In genomic region chr2:72526623-72527022, GRCh38 we compare ENCODE assay signal across 30 cellular contexts.
"Had no signal": no experiment of that assay in that cellular context is flagged by ENCODE, and none has a peak within 500 bp of the region (broad histone marks: within the 10 kb centered on the region; RNA-seq: fewer than 3 reads in every experiment).

No MANE protein-coding gene starts in this region.

- H3K9me3 Mint-ChIP-seq: naive thymus-derived CD8-positive, alpha-beta T cell; natural killer cell treated with Interleukin-12 subunit alpha and Interleukin-12 subunit beta and Interleukin-15 and Interleukin-18, amount 100 ng/mL, for 72 hours; nephron progenitor cell; neural crest cell; stimulated activated effector memory CD8-positive, alpha-beta T cell treated with anti-CD3 and anti-CD28 coated beads, Interleukin-12 subunit alpha, Interleukin-12 subunit beta, amount 100 ng/mL, for 72 hours; stimulated activated naive B cell treated with anti-CD40 and anti-IgM and Interleukin-4, amounts not matched to agents 10 μg/mL and 1 μg/mL and 100 μg/mL, for 72 hours; stimulated activated naive CD8-positive, alpha-beta T cell treated with anti-CD3 and anti-CD28 coated beads, Interleukin-15, Interleukin-2, amounts not matched to agents 100 ng/mL and 50 ng/mL, for 24 hours had no signal

- H3K36me3 ChIP-seq: neutrophil, ovary, stomach, thoracic aorta, thyroid gland, tibial nerve, upper lobe of left lung, vagina had no signal

- H3K27ac ChIP-seq: neutrophil, ovary, parathyroid adenoma, psoas muscle, skin epidermis, stomach, thoracic aorta, thyroid gland, tibial nerve, upper lobe of left lung, vagina had no signal

- H3K4me1 ChIP-seq: parathyroid adenoma, psoas muscle, thyroid gland, upper lobe of left lung, vagina had no signal

- H3K4me3 ChIP-seq: ovary, psoas muscle, skin epidermis, stomach, thoracic aorta, thyroid gland, tibial nerve, upper lobe of left lung, vagina had no signal

- H3K27me3 Mint-ChIP-seq: naive thymus-derived CD8-positive, alpha-beta T cell; natural killer cell treated with Interleukin-12 subunit alpha and Interleukin-12 subunit beta and Interleukin-15 and Interleukin-18, amount 100 ng/mL, for 72 hours; progenitor cell of endocrine pancreas; stimulated activated naive B cell treated with anti-CD40 and anti-IgM and Interleukin-4, amounts not matched to agents 10 μg/mL and 1 μg/mL and 100 μg/mL, for 72 hours; stimulated activated naive CD8-positive, alpha-beta T cell treated with anti-CD3 and anti-CD28 coated beads, Interleukin-15, Interleukin-2, amounts not matched to agents 100 ng/mL and 50 ng/mL, for 24 hours had no signal

- ATAC-seq: naive thymus-derived CD8-positive, alpha-beta T cell; natural killer cell treated with Interleukin-12 subunit alpha and Interleukin-12 subunit beta and Interleukin-15 and Interleukin-18, amount 100 ng/mL, for 72 hours; psoas muscle; right cardiac atrium; sciatic nerve; stimulated activated effector memory CD8-positive, alpha-beta T cell treated with anti-CD3 and anti-CD28 coated beads, Interleukin-12 subunit alpha, Interleukin-12 subunit beta, amount 100 ng/mL, for 72 hours; stimulated activated naive B cell treated with anti-CD40 and anti-IgM and Interleukin-4, amounts not matched to agents 10 μg/mL and 1 μg/mL and 100 μg/mL, for 72 hours had no signal

- H2AFZ ChIP-seq: parathyroid adenoma had no signal

- H3K27ac Mint-ChIP-seq: naive thymus-derived CD8-positive, alpha-beta T cell; natural killer cell treated with Interleukin-12 subunit alpha and Interleukin-12 subunit beta and Interleukin-15 and Interleukin-18, amount 100 ng/mL, for 72 hours; nephron progenitor cell; progenitor cell of endocrine pancreas; stimulated activated effector memory CD8-positive, alpha-beta T cell treated with anti-CD3 and anti-CD28 coated beads, Interleukin-12 subunit alpha, Interleukin-12 subunit beta, amount 100 ng/mL, for 72 hours; stimulated activated naive B cell treated with anti-CD40 and anti-IgM and Interleukin-4, amounts not matched to agents 10 μg/mL and 1 μg/mL and 100 μg/mL, for 72 hours; stimulated activated naive CD8-positive, alpha-beta T cell treated with anti-CD3 and anti-CD28 coated beads, Interleukin-15, Interleukin-2, amounts not matched to agents 100 ng/mL and 50 ng/mL, for 24 hours had no signal

- H3K79me2 ChIP-seq: parathyroid adenoma had no signal

- FAIRE-seq: urothelium cell line had no signal

- DNase-seq: naive thymus-derived CD8-positive, alpha-beta T cell; nephron progenitor cell; nucleus accumbens; ovary; posterior cingulate gyrus; psoas muscle; right cardiac atrium; stimulated activated CD4-positive, alpha-beta T cell treated with anti-CD3 and anti-CD28 coated beads, Interleukin-15, amount 100 ng/mL, for 24 hours; stimulated activated CD4-positive, alpha-beta T cell treated with anti-CD3 and anti-CD28 coated beads, Interleukin-2, amount 100 ng/mL, for 24 hours; stimulated activated CD4-positive, alpha-beta T cell treated with anti-CD3 and anti-CD28 coated beads, Interleukin-2, amount 100 ng/mL, for 48 hours; stimulated activated CD4-positive, alpha-beta T cell treated with anti-CD3 and anti-CD28 coated beads, Interleukin-4, amount 100 ng/mL, for 24 hours; stimulated activated naive B cell treated with anti-CD40 and anti-IgM and Interleukin-4, amounts not matched to agents 10 μg/mL and 1 μg/mL and 100 μg/mL, for 72 hours; stimulated activated naive CD4-positive, alpha-beta T cell treated with Interleukin-2 at 50 U/mL for 16 hours; stomach; thyroid gland; trophoblast cell; upper lobe of left lung had no signal

- H3K4me1 Mint-ChIP-seq: naive thymus-derived CD8-positive, alpha-beta T cell; neural crest cell; stimulated activated effector memory CD8-positive, alpha-beta T cell treated with anti-CD3 and anti-CD28 coated beads, Interleukin-12 subunit alpha, Interleukin-12 subunit beta, amount 100 ng/mL, for 72 hours; stimulated activated naive B cell treated with anti-CD40 and anti-IgM and Interleukin-4, amounts not matched to agents 10 μg/mL and 1 μg/mL and 100 μg/mL, for 72 hours had no signal

- H3K4me3 Mint-ChIP-seq: naive thymus-derived CD8-positive, alpha-beta T cell; natural killer cell treated with Interleukin-12 subunit alpha and Interleukin-12 subunit beta and Interleukin-15 and Interleukin-18, amount 100 ng/mL, for 72 hours; nephron progenitor cell; neural crest cell; stimulated activated effector memory CD8-positive, alpha-beta T cell treated with anti-CD3 and anti-CD28 coated beads, Interleukin-12 subunit alpha, Interleukin-12 subunit beta, amount 100 ng/mL, for 72 hours; stimulated activated naive B cell treated with anti-CD40 and anti-IgM and Interleukin-4, amounts not matched to agents 10 μg/mL and 1 μg/mL and 100 μg/mL, for 72 hours; stimulated activated naive CD8-positive, alpha-beta T cell treated with anti-CD3 and anti-CD28 coated beads, Interleukin-15, Interleukin-2, amounts not matched to agents 100 ng/mL and 50 ng/mL, for 24 hours had no signal

- H3K36me3 Mint-ChIP-seq: natural killer cell treated with Interleukin-12 subunit alpha and Interleukin-12 subunit beta and Interleukin-15 and Interleukin-18, amount 100 ng/mL, for 72 hours; stimulated activated effector memory CD8-positive, alpha-beta T cell treated with anti-CD3 and anti-CD28 coated beads, Interleukin-12 subunit alpha, Interleukin-12 subunit beta, amount 100 ng/mL, for 72 hours; stimulated activated naive B cell treated with anti-CD40 and anti-IgM and Interleukin-4, amounts not matched to agents 10 μg/mL and 1 μg/mL and 100 μg/mL, for 72 hours had no signal

- H3K27me3 ChIP-seq: neutrophil, ovary, stomach, thyroid gland, tibial nerve, upper lobe of left lung, vagina had no signal

- H3K9ac ChIP-seq: parathyroid adenoma had no signal

- H3K9me3 ChIP-seq: neutrophil, ovary, psoas muscle, stomach, thoracic aorta, thyroid gland, tibial nerve, upper lobe of left lung, vagina had no signal
